20 cellular contexts compared by ENCODE assay signal in genomic region chr1:26184883-26185282, GRCh38. TPM values are rescaled to one million over a fixed set of nuclear protein-coding genes. Genes with fewer than 3 reads are reported as not detected.
DNase-seq lines count a peak whose midpoint lies in the region; ATAC-seq and TF ChIP-seq lines count a peak whose summit lies in the region.
"Had no signal": no experiment of that assay in that cellular context is flagged by ENCODE, and none has a peak within 500 bp of the region (broad histone marks: within the 10 kb centered on the region; RNA-seq: fewer than 3 reads in every experiment).

No MANE protein-coding gene starts in this region.

- TF ChIP-seq CTCF in GM20000 (IDR thresholded peaks at IDR 0.05; ENCODE audit: extremely low read depth, missing control alignments) (no peak), psoas muscle (IDR thresholded peaks at IDR 0.05) (no peak), WERI-Rb-1 (IDR thresholded peaks at IDR 0.05; ENCODE audit: low read depth, low read length) (no peak)

- no peaks in the 10 kb centered on the region for H3K27me3 Mint-ChIP-seq in activated CD4-positive, alpha-beta memory T cell treated with anti-CD3 and anti-CD28 coated beads, Interleukin-2, amount 10 ng/mL, durations not matched to agents 7 days and 5 days
- H3K27me3 Mint-ChIP-seq: CD4-positive, alpha-beta memory T cell had no signal

- H3K9me3 ChIP-seq in psoas muscle (no peaks in the 10 kb centered on the region), WERI-Rb-1 (ENCODE audit: severe bottlenecking) (no peaks in the 10 kb centered on the region)

- whole genome bisulfite sequencing in psoas muscle, 3 donors, result 89 to 96% (median 92%) methylated on average over 21 of the region's 21 CpGs

- H3K36me3 ChIP-seq in psoas muscle (ENCODE audit: insufficient read depth in 1 of 2, low read depth in 1 of 2) (peaks cover 0 to 63% of the 10 kb centered on the region in 2 donors), WERI-Rb-1 (no peaks in the 10 kb centered on the region)

- peak; percentile 16 for DNase-seq in GM20000 (ENCODE audit: low spot score)
- DNase-seq in iPS-NIHi11 (ENCODE audit: low spot score), result peak; percentile 13
- DNase-seq in psoas muscle, result no peak
- DNase-seq in activated CD4-positive, alpha-beta memory T cell treated with anti-CD3 and anti-CD28 coated beads, Interleukin-2, amount 10 ng/mL, durations not matched to agents 7 days and 5 days, result no peak
- DNase-seq in NCI-H2029 treated with DMSO at 0.1 percent for 48 hours (lab: John Stamatoyannopoulos, UW), result no peak
- DNase-seq in WERI-Rb-1, result no peak
- DNase-seq: C1 segment of cervical spinal cord; Calu3; CD4-positive, alpha-beta memory T cell; COR-L47; EL; GDM1; GM23248; H9 had no signal

- H3K27me3 ChIP-seq in psoas muscle (ENCODE audit: insufficient read depth in 3 of 3, low read length in 2 of 3) (no peaks in the 10 kb centered on the region), WERI-Rb-1 (ENCODE audit: insufficient read depth, low read depth, severe bottlenecking) (no peaks in the 10 kb centered on the region)

- H3K9me3 Mint-ChIP-seq in activated CD4-positive, alpha-beta memory T cell treated with anti-CD3 and anti-CD28 coated beads, Interleukin-2, amount 10 ng/mL, durations not matched to agents 7 days and 5 days, result no peaks in the 10 kb centered on the region
- H3K9me3 Mint-ChIP-seq: CD4-positive, alpha-beta memory T cell; H9 had no signal

- no peak overlapping the region for H3K27ac Mint-ChIP-seq in activated CD4-positive, alpha-beta memory T cell treated with anti-CD3 and anti-CD28 coated beads, Interleukin-2, amount 10 ng/mL, durations not matched to agents 7 days and 5 days
- H3K27ac Mint-ChIP-seq: CD4-positive, alpha-beta memory T cell; H9 had no signal

- intact Hi-C loops in psoas muscle (cut with DNase I), result loop anchor here in 1 of 2 donors (5.0 kb wide), 1 partner anchor 47 kb away; the partner anchor contains the start of gene CEP85

- CTCF ChIA-PET in activated CD4-positive, alpha-beta memory T cell treated with anti-CD3 and anti-CD28 coated beads, Interleukin-2, amount 10 ng/mL, durations not matched to agents 7 days and 5 days (lab: Charles Lee), result interaction anchor here (0.6 to 1.6 kb wide), 3 partner anchors 9 to 87 kb away, joined by 3 to 6 read pairs (median 4); partner anchors contain the start of gene ZNF593

- POLR2A ChIA-PET in activated CD4-positive, alpha-beta memory T cell treated with anti-CD3 and anti-CD28 coated beads, Interleukin-2, amount 10 ng/mL, durations not matched to agents 7 days and 5 days (lab: Charles Lee), result interaction anchor here (1.5 kb wide), 1 partner anchor 49 kb away, joined by 5 read pairs; the partner anchor contains the start of gene CEP85

- H3K4me3 Mint-ChIP-seq in activated CD4-positive, alpha-beta memory T cell treated with anti-CD3 and anti-CD28 coated beads, Interleukin-2, amount 10 ng/mL, durations not matched to agents 7 days and 5 days, result no peak overlapping the region
- H3K4me3 Mint-ChIP-seq: CD4-positive, alpha-beta memory T cell; H9 had no signal

- H3K4me1 Mint-ChIP-seq in activated CD4-positive, alpha-beta memory T cell treated with anti-CD3 and anti-CD28 coated beads, Interleukin-2, amount 10 ng/mL, durations not matched to agents 7 days and 5 days, result no peaks in the 10 kb centered on the region
- H3K4me1 Mint-ChIP-seq: CD4-positive, alpha-beta memory T cell had no signal

- H3K4me3 ChIP-seq in psoas muscle (no peak overlapping the region), WERI-Rb-1 (ENCODE audit: low read depth, low read length) (no peak overlapping the region)
- H3K4me3 ChIP-seq: GM12878, GM23248 had no signal

- peaks cover 11% of the 10 kb centered on the region for H3K4me1 ChIP-seq in psoas muscle

- H3K27ac ChIP-seq in psoas muscle, result peak overlapping the region; percentile 42
- no peak overlapping the region for H3K27ac ChIP-seq in WERI-Rb-1
- H3K27ac ChIP-seq: GM23248 had no signal

- no peaks in the 10 kb centered on the region for H3K36me3 Mint-ChIP-seq in activated CD4-positive, alpha-beta memory T cell treated with anti-CD3 and anti-CD28 coated beads, Interleukin-2, amount 10 ng/mL, durations not matched to agents 7 days and 5 days (ENCODE audit: low read depth)
- H3K36me3 Mint-ChIP-seq: CD4-positive, alpha-beta memory T cell had no signal

- ATAC-seq in psoas muscle, result no peak
- ATAC-seq: GM12878, HCT116 had no signal

RNA-seq across cellular contexts. Expression of gene CATSPER4, which starts 5.5 kb away (rescaled TPM):
- under 1 TPM in 1 of 4 donors, not detected in 3; 0.24 TPM for total RNA-seq in psoas muscle
- under 1 TPM in 1 of 3 donors, not detected in 2; 0.01 TPM for polyA plus RNA-seq in psoas muscle
- not detected for total RNA-seq in activated CD4-positive, alpha-beta memory T cell treated with anti-CD3 and anti-CD28 coated beads, Interleukin-2, amount 10 ng/mL, durations not matched to agents 7 days and 5 days
- total RNA-seq: A172; A673; Calu3; CD4-positive, alpha-beta memory T cell; GM23248; H9 had no signal
- polyA plus RNA-seq: BJ; CD4-positive, alpha-beta memory T cell; GM12878; GM23248 had no signal

RNA-seq across cellular contexts. Expression of gene CNKSR1, which starts 7.6 kb away (rescaled TPM):
- total RNA-seq in psoas muscle, result 10 to 100 TPM; 54.8 to 90.4 (median 73.0) TPM
- polyA plus RNA-seq in psoas muscle, result 10 to 100 TPM; 11.0 to 45.3 (median 24.5) TPM
- total RNA-seq in activated CD4-positive, alpha-beta memory T cell treated with anti-CD3 and anti-CD28 coated beads, Interleukin-2, amount 10 ng/mL, durations not matched to agents 7 days and 5 days, result 1 to 10 TPM; 1.8 to 5.3 TPM
- total RNA-seq: A172, GM23248 had no signal
- polyA plus RNA-seq: GM23248 had no signal

RNA-seq across cellular contexts. Expression of gene ZNF593OS, which starts 13.3 kb away (rescaled TPM):
- 1 to 10 TPM; 1.6 to 4.2 (median 2.9) TPM for total RNA-seq in psoas muscle
- under 1 TPM; 0.16 to 0.70 (median 0.44) TPM for polyA plus RNA-seq in psoas muscle
- not detected for total RNA-seq in activated CD4-positive, alpha-beta memory T cell treated with anti-CD3 and anti-CD28 coated beads, Interleukin-2, amount 10 ng/mL, durations not matched to agents 7 days and 5 days
- total RNA-seq: A172; A673; Calu3; CD4-positive, alpha-beta memory T cell; GM23248; H1; H9 had no signal
- polyA plus RNA-seq: BJ, H1 had no signal

RNA-seq across cellular contexts. Expression of gene ZNF593, which starts 15.2 kb away (rescaled TPM):
- total RNA-seq in psoas muscle, result 100 to 1,000 TPM in 1 of 4 donors, 10 to 100 TPM in 3; 75.2 to 116 (median 78.3) TPM
- 100 to 1,000 TPM in 2 of 3 donors, 10 to 100 TPM in 1; 65.7 to 236 (median 162) TPM for polyA plus RNA-seq in psoas muscle
- total RNA-seq in activated CD4-positive, alpha-beta memory T cell treated with anti-CD3 and anti-CD28 coated beads, Interleukin-2, amount 10 ng/mL, durations not matched to agents 7 days and 5 days, result 10 to 100 TPM; 20.3 to 22.9 TPM

RNA-seq across cellular contexts. Expression of gene C1orf232, which starts 16.1 kb away (rescaled TPM):
- total RNA-seq in psoas muscle, result not detected
- polyA plus RNA-seq in psoas muscle, result not detected
- not detected for total RNA-seq in activated CD4-positive, alpha-beta memory T cell treated with anti-CD3 and anti-CD28 coated beads, Interleukin-2, amount 10 ng/mL, durations not matched to agents 7 days and 5 days
- total RNA-seq: A172; A673; Calu3; CD4-positive, alpha-beta memory T cell; GM12878; GM23248; H1; H9 had no signal
- polyA plus RNA-seq: BJ; CD4-positive, alpha-beta memory T cell; GM12878; GM23248; H1 had no signal

Comparison
In these comparisons a context has a peak if more than half of its experiments do, and no peak if none do; other contexts are left out.
1. DNase-seq: peak in GM20000 (single experiment) and iPS-NIHi11 (single experiment); none in psoas muscle (0 of 2), activated CD4-positive, alpha-beta memory T cell treated with anti-CD3 and anti-CD28 coated beads, Interleukin-2, amount 10 ng/mL, durations not matched to agents 7 days and 5 days (single experiment), NCI-H2029 treated with DMSO at 0.1 percent for 48 hours (single experiment) and WERI-Rb-1 (single experiment).
2. RNA of gene CNKSR1, which starts 7.6 kb away (total RNA-seq): 54.8 to 90.4 TPM in psoas muscle; 1.8 to 5.3 TPM in activated CD4-positive, alpha-beta memory T cell treated with anti-CD3 and anti-CD28 coated beads, Interleukin-2, amount 10 ng/mL, durations not matched to agents 7 days and 5 days; every median in the first group is over 4 times any median in the second.